ENCODE assay signal across 2 cellular contexts in genomic region chr9:37800631-37801286, GRCh38.
A peak's percentile ranks its signal among the peaks of the same experiment; 100 is the strongest.
TF ChIP-seq lines count a peak whose summit lies in the region.

Gene DCAF10 (plus strand): TSS chr9:37800797. CDS start chr9:37800867, 70 bp downstream.

TF ChIP-seq in GM23338, 12 proteins besides CTCF, POLR2A, EP300 and RAD21 (continued from another document):
- peak; percentile 25 for TF ChIP-seq REST (IDR thresholded peaks at IDR 0.05; ENCODE audit: unreplicated experiment)
- TF ChIP-seq JUNB (IDR thresholded peaks at IDR 0.05; ENCODE audit: unreplicated experiment), result no peak
- TF ChIP-seq EZH2 (IDR thresholded peaks at IDR 0.05; ENCODE audit: low read depth, unreplicated experiment), result no peak
- peak; percentile 79 for TF ChIP-seq ETS1 (IDR thresholded peaks at IDR 0.05)
- TF ChIP-seq ZNF462 (CRISPR knock-in tag; IDR thresholded peaks at IDR 0.05), result no peak

TF ChIP-seq in SK-N-SH, 30 proteins besides CTCF, POLR2A, EP300 and RAD21 (continued from another document):
- peak; percentile 73 for TF ChIP-seq REST (IDR thresholded peaks at IDR 0.05; ENCODE audit: low read depth, low read length)
- TF ChIP-seq JUND (IDR thresholded peaks at IDR 0.05), result no peak
- TF ChIP-seq CHD2 (IDR thresholded peaks at IDR 0.05; ENCODE audit: low read length, partially characterized antibody), result peak; percentile 87
- peak; percentile 49 for TF ChIP-seq PBX3 (IDR thresholded peaks at IDR 0.05)
- no peak for TF ChIP-seq MEF2A (IDR thresholded peaks at IDR 0.05; ENCODE audit: borderline replicate concordance, low read depth)
- 0 out of 2 replicates have a peak, but pooled peaks have one; percentile 24 for TF ChIP-seq FOXJ3 (CRISPR knock-in tag; IDR thresholded peaks at IDR 0.05)
- TF ChIP-seq TEAD4 (IDR thresholded peaks at IDR 0.05; ENCODE audit: borderline replicate concordance, insufficient read depth), result no peak
- peak; percentile 67 for TF ChIP-seq RCOR1 (IDR thresholded peaks at IDR 0.05; ENCODE audit: low read length)
- TF ChIP-seq USF2 (IDR thresholded peaks at IDR 0.05; ENCODE audit: borderline replicate concordance, low read depth, low read length), result no peak
- peak; percentile 95 for TF ChIP-seq TAF1 (IDR thresholded peaks at IDR 0.05; ENCODE audit: borderline replicate concordance, low read depth, low read length)
- peak; percentile 81; the same call in 1 of the 2 replicates for TF ChIP-seq MXI1 (IDR thresholded peaks at IDR 0.05; ENCODE audit: low read depth, low read length)
- TF ChIP-seq RFX5 (IDR thresholded peaks at IDR 0.05; ENCODE audit: low read length), result no peak
- peak; percentile 93 for TF ChIP-seq GABPA (IDR thresholded peaks at IDR 0.05; ENCODE audit: low read depth)
- peak; percentile 79 for TF ChIP-seq YY1 (IDR thresholded peaks at IDR 0.05; ENCODE audit: low read depth)
- no peak for TF ChIP-seq TCF12 (IDR thresholded peaks at IDR 0.05)
- TF ChIP-seq EZH2phosphoT487 (IDR thresholded peaks at IDR 0.05; ENCODE audit: borderline replicate concordance, low read depth), result no peak
- no peak for TF ChIP-seq RXRA (IDR thresholded peaks at IDR 0.05; ENCODE audit: borderline replicate concordance, low read depth)
- TF ChIP-seq GATA2 (CRISPR knock-in tag; IDR thresholded peaks at IDR 0.05), result no peak
- TF ChIP-seq SIN3A (IDR thresholded peaks at IDR 0.05; ENCODE audit: borderline replicate concordance, low read depth, low read length), result peak; percentile 92
- 0 out of 2 replicates have a peak, but pooled peaks have one; percentile 42 for TF ChIP-seq ZBTB33 (IDR thresholded peaks at IDR 0.05; ENCODE audit: borderline replicate concordance, low read depth)
